Comparison of ENCODE assay signal across 24 cellular contexts in the genomic region with DNA sequence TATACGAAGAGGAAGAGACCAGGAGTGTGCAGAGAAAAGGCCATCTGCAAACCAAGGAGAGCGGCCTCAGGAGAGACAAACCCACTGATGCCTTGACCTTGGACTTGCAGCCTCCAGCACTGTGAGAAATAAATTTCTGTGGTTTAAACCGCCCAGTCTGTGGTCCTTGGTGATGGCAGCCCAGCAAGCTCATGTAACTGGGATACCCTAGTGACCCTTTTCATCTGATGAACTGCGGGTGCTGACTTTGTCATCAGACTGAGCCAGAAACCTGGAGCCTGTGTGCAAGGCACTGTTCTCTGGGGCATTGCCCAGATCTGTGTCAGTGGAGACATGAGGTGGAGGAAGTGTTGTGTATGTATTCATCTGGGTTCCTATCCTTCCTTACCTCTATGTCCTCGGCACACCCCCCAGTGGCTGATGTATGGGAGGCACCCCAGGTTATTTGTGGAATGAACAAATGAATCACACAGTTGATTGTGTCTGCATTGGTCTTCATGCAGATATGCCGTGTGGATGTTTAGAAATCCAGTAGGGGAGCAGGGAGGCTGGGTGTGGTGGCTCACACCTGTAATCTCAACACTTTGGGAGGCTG.
DNase-seq lines count a peak whose midpoint lies in the region; ATAC-seq and TF ChIP-seq lines count a peak whose summit lies in the region.
"Had no signal": no experiment of that assay in that cellular context is flagged by ENCODE, and none has a peak within 500 bp of the region (broad histone marks: within the 10 kb centered on the region; RNA-seq: fewer than 3 reads in every experiment).

No MANE protein-coding gene starts in this region.

- no peaks in the 10 kb centered on the region for H3K27me3 Mint-ChIP-seq in osteocyte (ENCODE audit: unreplicated experiment)

- H3K4me3 ChIP-seq in GM23248 = no peak overlapping the region
- H3K4me3 ChIP-seq in LNCaP clone FGC (ENCODE audit: low read depth, low read length) = no peak overlapping the region
- no peak overlapping the region for H3K4me3 ChIP-seq in cardiac fibroblast (replicated peaks in 1 of 2; ENCODE audit: low read depth in 2 of 2, low read length in 2 of 2)
- no peak overlapping the region for H3K4me3 ChIP-seq in mucosa of descending colon
- no peak overlapping the region for H3K4me3 ChIP-seq in effector memory CD4-positive, alpha-beta T cell (ENCODE audit: insufficient read depth, low read depth, low read length, poor library complexity, severe bottlenecking)
- H3K4me3 ChIP-seq: adrenal gland, coronary artery, lung, SJCRH30 had no signal

- peaks cover 18% of the 10 kb centered on the region for H3K36me3 Mint-ChIP-seq in osteocyte (ENCODE audit: unreplicated experiment)
- H3K36me3 Mint-ChIP-seq: immature natural killer cell; naive thymus-derived CD8-positive, alpha-beta T cell had no signal

- no peaks in the 10 kb centered on the region for H3F3A ChIP-seq in GM23248 (ENCODE audit: insufficient read depth)

- no peak overlapping the region for H3K4me3 Mint-ChIP-seq in osteocyte (ENCODE audit: unreplicated experiment)
- H3K4me3 Mint-ChIP-seq: B cell; immature natural killer cell; naive thymus-derived CD8-positive, alpha-beta T cell; T-helper 2 cell treated with Interferon-gamma antibody and Interleukin-4, amounts not matched to agents 5 μg/mL and 100 μg/mL, for 36 hours had no signal

- H3K36me3 ChIP-seq in GM23248 (ENCODE audit: low read depth) (no peaks in the 10 kb centered on the region), mucosa of descending colon (ENCODE audit: low read depth) (no peaks in the 10 kb centered on the region)
- no peaks in the 10 kb centered on the region for H3K36me3 ChIP-seq in effector memory CD4-positive, alpha-beta T cell (ENCODE audit: control insufficient read depth, insufficient read depth, low read length)
- H3K36me3 ChIP-seq: adrenal gland had no signal

- intact Hi-C loops in mucosa of descending colon (cut with DNase I, micrococcal nuclease) = no loop called here

- no peak overlapping the region for H2AFZ ChIP-seq in GM23248

- WGBS in GM23248 (ENCODE audit: low coverage in 1 of 2, low lambda C conversion rate in 2 of 2, missing lambda C conversion rate in 2 of 2), 2 experiments = 89 to 90% methylated on average over 6 of the region's 6 CpGs

- H3K27me3 ChIP-seq in GM23248 (replicated peaks; ENCODE audit: insufficient read depth) = no peaks in the 10 kb centered on the region
- H3K27me3 ChIP-seq in effector memory CD4-positive, alpha-beta T cell (replicated peaks; ENCODE audit: control insufficient read depth, insufficient read depth, low read length, poor library complexity, severe bottlenecking) = no peaks in the 10 kb centered on the region
- H3K27me3 ChIP-seq: adrenal gland, SJCRH30 had no signal

- TF ChIP-seq CTCF in LNCaP clone FGC (IDR thresholded peaks at IDR 0.05; ENCODE audit: control insufficient read depth, extremely low read depth, insufficient read depth) = 0 out of 2 replicates have a peak, but pooled peaks have one; percentile 3
- TF ChIP-seq CTCF in cardiac fibroblast (IDR thresholded peaks at IDR 0.05; ENCODE audit: low read depth, low read length) = no peak
- no peak for TF ChIP-seq CTCF in mucosa of descending colon (IDR thresholded peaks at IDR 0.05)
- no peak for TF ChIP-seq CTCF in osteocyte (IDR thresholded peaks at IDR 0.05)

- H3K4me1 Mint-ChIP-seq in osteocyte (ENCODE audit: unreplicated experiment) = peaks cover 5% of the 10 kb centered on the region
- H3K4me1 Mint-ChIP-seq: B cell, immature natural killer cell had no signal

- H3K27ac Mint-ChIP-seq in osteocyte (ENCODE audit: unreplicated experiment) = no peak overlapping the region
- H3K27ac Mint-ChIP-seq: B cell; immature natural killer cell; T-helper 2 cell treated with Interferon-gamma antibody and Interleukin-4, amounts not matched to agents 5 μg/mL and 100 μg/mL, for 36 hours had no signal

- H3K4me1 ChIP-seq in GM23248 (ENCODE audit: insufficient read depth) (no peaks in the 10 kb centered on the region), mucosa of descending colon (ENCODE audit: low read depth) (no peaks in the 10 kb centered on the region)
- H3K4me1 ChIP-seq in effector memory CD4-positive, alpha-beta T cell (ENCODE audit: control insufficient read depth, insufficient read depth, low read length, poor library complexity, severe bottlenecking) = no peaks in the 10 kb centered on the region
- H3K4me1 ChIP-seq: adrenal gland, SJCRH30 had no signal

- no peaks in the 10 kb centered on the region for H3K9me3 Mint-ChIP-seq in osteocyte (ENCODE audit: unreplicated experiment)
- H3K9me3 Mint-ChIP-seq: immature natural killer cell; T-helper 2 cell treated with Interferon-gamma antibody and Interleukin-4, amounts not matched to agents 5 μg/mL and 100 μg/mL, for 36 hours had no signal

- H3K4me2 ChIP-seq in GM23248 (ENCODE audit: unreplicated experiment) = no peak overlapping the region

- no peaks in the 10 kb centered on the region for H4K20me1 ChIP-seq in GM23248 (ENCODE audit: insufficient read depth)

- no peak overlapping the region for H3K9ac ChIP-seq in GM23248

- in situ Hi-C loops in GM23248 (cut with MboI) = no loop called here

- no peaks in the 10 kb centered on the region for H3K9me3 ChIP-seq in GM23248 (ENCODE audit: low read depth)
- no peaks in the 10 kb centered on the region for H3K9me3 ChIP-seq in mucosa of descending colon
- H3K9me3 ChIP-seq in effector memory CD4-positive, alpha-beta T cell (ENCODE audit: control insufficient read depth, low read length) = no peaks in the 10 kb centered on the region
- H3K9me3 ChIP-seq: adrenal gland, SJCRH30 had no signal

- ATAC-seq in mucosa of descending colon = peak; percentile 12
- ATAC-seq: activated CD4-positive, CD25-positive, alpha-beta regulatory T cell treated with anti-CD3 and anti-CD28 coated beads, Interleukin-2, amount 50 U/mL, for 24 hours; naive thymus-derived CD8-positive, alpha-beta T cell had no signal

- no peaks in the 10 kb centered on the region for H3K9me2 ChIP-seq in GM23248 (ENCODE audit: insufficient read depth)

- no peak overlapping the region for H3K27ac ChIP-seq in GM23248
- H3K27ac ChIP-seq in effector memory CD4-positive, alpha-beta T cell (ENCODE audit: insufficient read depth, low read length, poor library complexity, severe bottlenecking) = no peak overlapping the region
- H3K27ac ChIP-seq: adrenal gland, coronary artery, epithelial cell of prostate, SJCRH30 had no signal

- DNase-seq in GM23248 (peak; percentile 34), LNCaP clone FGC (ENCODE audit: low read depth) (no peak), cardiac fibroblast (ENCODE audit: low read depth in 2 of 2) (peak; percentile 8 to 18), mucosa of descending colon (no peak), osteocyte (ENCODE audit: extremely low spot score, unreplicated experiment) (no peak), NCI-H2107 treated with DMSO at 0.1 percent for 48 hours (lab: John Stamatoyannopoulos, UW; ENCODE audit: unreplicated experiment) (no peak)
- DNase-seq in effector memory CD4-positive, alpha-beta T cell = no peak
- DNase-seq: activated effector memory CD4-positive, alpha-beta T cell treated with anti-CD3 and anti-CD28 coated beads, Interleukin-2, amount 50 U/mL, for 16 hours; adrenal gland; DMS 273 treated with DMSO at 0.1 percent for 48 hours; H7; immature natural killer cell; MM.1S; naive thymus-derived CD8-positive, alpha-beta T cell; NCI-H187 treated with DMSO at 0.1 percent for 48 hours; SJCRH30; small intestine; stimulated activated CD4-positive, alpha-beta T cell treated with anti-CD3 and anti-CD28 coated beads, Interleukin-4, amount 100 ng/mL, for 24 hours had no signal

- H3K79me2 ChIP-seq in GM23248 (ENCODE audit: insufficient read depth) = no peaks in the 10 kb centered on the region

Comparison
In these comparisons a context has a peak if more than half of its experiments do, and no peak if none do; other contexts are left out.
1. DNase-seq: peak in GM23248 (single experiment) and cardiac fibroblast (2 of 2); none in LNCaP clone FGC (single experiment), mucosa of descending colon (0 of 3), osteocyte (single experiment), NCI-H2107 treated with DMSO at 0.1 percent for 48 hours (single experiment) and effector memory CD4-positive, alpha-beta T cell (0 of 3).